10 cellular contexts compared by ENCODE assay signal in the genomic region with DNA sequence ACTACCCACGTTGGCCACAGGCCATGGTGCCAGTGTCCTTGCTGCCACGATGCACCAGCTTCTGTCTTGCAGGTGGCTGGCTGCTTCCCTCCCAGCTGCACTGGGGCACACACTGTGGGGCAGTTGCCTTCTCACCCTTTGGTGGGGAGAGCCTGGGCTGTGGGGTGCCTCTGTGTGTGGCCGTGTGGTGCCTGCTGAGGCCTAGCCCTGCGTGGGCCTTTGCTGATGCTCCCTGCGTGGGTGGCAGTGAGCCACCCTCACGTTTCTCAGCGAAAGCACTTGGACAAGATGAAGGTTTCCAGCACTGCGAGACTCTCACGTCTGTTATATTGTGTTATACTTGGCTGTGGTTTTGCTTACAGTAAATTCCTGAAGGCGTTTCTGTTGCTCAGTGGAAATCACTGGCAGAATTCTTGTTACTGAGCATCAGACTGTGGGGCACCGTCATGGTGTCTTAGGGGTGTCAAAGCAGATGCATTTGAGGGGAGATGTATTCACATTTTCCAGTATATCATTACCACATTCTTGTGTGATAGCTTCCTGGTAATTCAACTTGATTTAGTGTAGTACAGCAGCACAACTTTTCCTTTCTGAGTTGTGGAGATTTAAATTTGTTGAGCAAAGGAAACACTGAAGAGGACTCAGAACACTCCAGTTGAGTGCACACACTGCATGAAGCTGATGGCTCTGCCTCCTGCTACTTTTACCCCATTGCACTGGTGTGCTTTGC.
DNase-seq lines count a peak whose midpoint lies in the region; TF ChIP-seq lines count a peak whose summit lies in the region.
"Had no signal": no experiment of that assay in that cellular context is flagged by ENCODE, and none has a peak within 500 bp of the region (broad histone marks: within the 10 kb centered on the region; RNA-seq: fewer than 3 reads in every experiment).

No MANE protein-coding gene starts in this region.

- H3K4me3 ChIP-seq in fibroblast of the aortic adventitia (ENCODE audit: low read depth, low read length): no peak overlapping the region
- H3K4me3 ChIP-seq in WERI-Rb-1 (ENCODE audit: low read depth, low read length): no peak overlapping the region
- H3K4me3 ChIP-seq: colonic mucosa had no signal

- DNase-seq in RPMI8226: peak; percentile 41
- peak; percentile 40 for DNase-seq in activated T-cell treated with anti-CD3 and anti-CD28 coated beads, Interleukin-2, amount 50 U/mL, for 1 hour
- peak; percentile 58 for DNase-seq in fibroblast of the aortic adventitia (ENCODE audit: low read depth)
- peak; percentile 22 for DNase-seq in stimulated activated CD8-positive, alpha-beta memory T cell treated with anti-CD3 and anti-CD28 coated beads, Interleukin-12 subunit alpha, Interleukin-12 subunit beta, amount 100 ng/mL, for 24 hours (ENCODE audit: extremely low read depth)
- no peak for DNase-seq in cardiac septum (ENCODE audit: low spot score)
- DNase-seq in G401 (ENCODE audit: low spot score): no peak
- no peak for DNase-seq in WERI-Rb-1
- DNase-seq in HUDEP-2 (lab: John Stamatoyannopoulos, UW; ENCODE audit: unreplicated experiment in 76 of 76): no peak
- DNase-seq: colonic mucosa, small intestine had no signal

- TF ChIP-seq CTCF in fibroblast of the aortic adventitia (IDR thresholded peaks at IDR 0.05; ENCODE audit: insufficient read depth, low read length): no peak
- TF ChIP-seq CTCF in WERI-Rb-1 (IDR thresholded peaks at IDR 0.05; ENCODE audit: low read depth, low read length): no peak

- in situ Hi-C loops in G401 (cut with HindIII; ENCODE audit: low sequenced_read_pairs): no loop called here

- H3K36me3 ChIP-seq in WERI-Rb-1: no peaks in the 10 kb centered on the region
- H3K36me3 ChIP-seq: colonic mucosa had no signal

- intact Hi-C loops in cardiac septum (cut with DNase I): no loop called here

- H3K9me3 ChIP-seq in WERI-Rb-1 (ENCODE audit: severe bottlenecking): no peaks in the 10 kb centered on the region
- H3K9me3 ChIP-seq: colonic mucosa had no signal

- no peaks in the 10 kb centered on the region for H3K27me3 ChIP-seq in WERI-Rb-1 (ENCODE audit: insufficient read depth, low read depth, severe bottlenecking)
- H3K27me3 ChIP-seq: colonic mucosa had no signal

- H3K27ac ChIP-seq in WERI-Rb-1: no peak overlapping the region
- H3K27ac ChIP-seq: colonic mucosa had no signal

Comparison
In these comparisons a context has a peak if more than half of its experiments do, and no peak if none do; other contexts are left out.
1. DNase-seq: peak in RPMI8226 (single experiment), activated T-cell treated with anti-CD3 and anti-CD28 coated beads, Interleukin-2, amount 50 U/mL, for 1 hour (single experiment), fibroblast of the aortic adventitia (single experiment) and stimulated activated CD8-positive, alpha-beta memory T cell treated with anti-CD3 and anti-CD28 coated beads, Interleukin-12 subunit alpha, Interleukin-12 subunit beta, amount 100 ng/mL, for 24 hours (single experiment); none in cardiac septum (single experiment), G401 (single experiment), WERI-Rb-1 (single experiment) and HUDEP-2 (0 of 76).